9 cellular contexts compared by ENCODE assay signal in the genomic region with DNA sequence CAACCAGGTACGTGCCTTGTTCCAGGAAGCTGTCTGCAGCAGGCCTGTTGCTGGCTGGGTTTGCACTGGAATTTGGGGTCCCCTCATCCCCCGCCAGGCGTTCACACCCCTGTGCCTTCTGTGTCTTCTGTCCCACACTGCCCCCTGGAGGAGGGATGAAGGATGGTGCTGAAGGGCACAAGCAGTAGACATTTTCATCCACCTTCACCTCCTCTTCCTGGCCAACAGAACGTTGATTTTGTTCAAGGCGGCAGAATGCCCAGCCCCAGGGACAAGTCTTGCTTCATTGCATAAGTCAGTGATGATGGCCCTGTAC.
DNase-seq lines count a peak whose midpoint lies in the region; ATAC-seq and TF ChIP-seq lines count a peak whose summit lies in the region.
"Had no signal": no experiment of that assay in that cellular context is flagged by ENCODE, and none has a peak within 500 bp of the region (broad histone marks: within the 10 kb centered on the region; RNA-seq: fewer than 3 reads in every experiment).

No MANE protein-coding gene starts in this region.

- no peak overlapping the region for H3K27ac ChIP-seq in upper lobe of left lung
- H3K27ac ChIP-seq: C4-2B had no signal

- TF ChIP-seq EP300 in upper lobe of left lung (IDR thresholded peaks at IDR 0.05): no peak

- in situ Hi-C loops in astrocyte of the cerebellum (cut with HindIII; ENCODE audit: low sequenced_read_pairs): no loop called here

- H3K4me3 ChIP-seq in astrocyte of the cerebellum (ENCODE audit: low read depth, low read length) (no peak overlapping the region), mucosa of descending colon (no peak overlapping the region), upper lobe of left lung (no peak overlapping the region)

- DNase-seq in NCI-H510A treated with DMSO at 0.1 percent for 48 hours (lab: John Stamatoyannopoulos, UW): peak; percentile 41
- no peak for DNase-seq in NCI-H510A (lab: John Stamatoyannopoulos, UW)
- peak; percentile 47 for DNase-seq in SK-N-DZ (ENCODE audit: low spot score)
- DNase-seq in astrocyte of the cerebellum (ENCODE audit: low read depth): no peak
- DNase-seq in mucosa of descending colon: peak in 2 of 3 donors; percentile 52 to 53
- no peak for DNase-seq in upper lobe of left lung
- no peak for DNase-seq in NCI-H1105 (lab: John Stamatoyannopoulos, UW)

- H3K36me3 ChIP-seq in mucosa of descending colon (ENCODE audit: low read depth) (no peaks in the 10 kb centered on the region), upper lobe of left lung (no peaks in the 10 kb centered on the region)

- peak; percentile 60 for ATAC-seq in mucosa of descending colon
- no peak for ATAC-seq in upper lobe of left lung (ENCODE audit: low FRiP score in 2 of 2)
- ATAC-seq in esophagus mucosa: no peak

- 59 to 65% methylated on average over 3 to 5 of the region's 5 CpGs for WGBS in upper lobe of left lung, 2 donors

- H3K27me3 ChIP-seq in upper lobe of left lung: no peaks in the 10 kb centered on the region

- intact Hi-C loops in mucosa of descending colon (cut with DNase I, micrococcal nuclease): loop anchor here (10.0 kb wide), 1 partner anchor 114 kb away; no protein-coding TSS in a partner anchor

- TF ChIP-seq CTCF in astrocyte of the cerebellum (IDR thresholded peaks at IDR 0.05; ENCODE audit: low read depth, low read length, missing control alignments) (peak; percentile 34), mucosa of descending colon (IDR thresholded peaks at IDR 0.05) (peak; percentile 42), upper lobe of left lung (IDR thresholded peaks at IDR 0.05) (peak; percentile 32 to 74 (median 60))

- TF ChIP-seq POLR2A in upper lobe of left lung (IDR thresholded peaks at IDR 0.05): no peak

- H3K4me1 ChIP-seq in mucosa of descending colon (ENCODE audit: low read depth) (peaks cover 40% of the 10 kb centered on the region), upper lobe of left lung (peaks cover 4 to 34% (median 32%) of the 10 kb centered on the region in 4 donors)

- H3K9me3 ChIP-seq in mucosa of descending colon: no peaks in the 10 kb centered on the region
- no peaks in the 10 kb centered on the region for H3K9me3 ChIP-seq in upper lobe of left lung

Comparison
In these comparisons a context has a peak if more than half of its experiments do, and no peak if none do; other contexts are left out.
1. DNase-seq: peak in NCI-H510A treated with DMSO at 0.1 percent for 48 hours (single experiment), SK-N-DZ (single experiment) and mucosa of descending colon (2 of 3); none in NCI-H510A (single experiment), astrocyte of the cerebellum (single experiment), upper lobe of left lung (0 of 2) and NCI-H1105 (single experiment).
2. Peak in every context shown above with its lines, with median percentiles within 50 percentile points of each other: CTCF ChIP-seq.